Comparison of ENCODE assay signal across 15 cellular contexts in genomic region chr2:30459140-30459539, GRCh38. TPM values are rescaled to one million over a fixed set of nuclear protein-coding genes. Genes with fewer than 3 reads are reported as not detected.
A peak's percentile ranks its signal among the peaks of the same experiment; 100 is the strongest.
DNase-seq lines count a peak whose midpoint lies in the region; ATAC-seq and TF ChIP-seq lines count a peak whose summit lies in the region.
"Had no signal": no experiment of that assay in that cellular context is flagged by ENCODE, and none has a peak within 500 bp of the region (broad histone marks: within the 10 kb centered on the region; RNA-seq: fewer than 3 reads in every experiment).

No MANE protein-coding gene starts in this region.

- no peaks in the 10 kb centered on the region for H3F3A ChIP-seq in GM23338 (replicated peaks; ENCODE audit: low read depth)

- peaks cover 6% of the 10 kb centered on the region; the same call in 2 of the 3 replicates for H3K9me3 Mint-ChIP-seq in GM23338
- H3K9me3 Mint-ChIP-seq in activated T-helper 17 cell treated with anti-CD3 and anti-CD28 coated beads, Interleukin-2, amount 50 U/mL, for 72 hours = no peaks in the 10 kb centered on the region
- H3K9me3 Mint-ChIP-seq: CD4-positive, alpha-beta memory T cell had no signal

- H3K4me3 Mint-ChIP-seq in GM23338 = no peak overlapping the region
- H3K4me3 Mint-ChIP-seq in activated T-helper 17 cell treated with anti-CD3 and anti-CD28 coated beads, Interleukin-2, amount 50 U/mL, for 72 hours = no peak overlapping the region
- H3K4me3 Mint-ChIP-seq: CD4-positive, alpha-beta memory T cell had no signal

- no peak overlapping the region for H3K9ac ChIP-seq in skeletal muscle tissue (ENCODE audit: low read depth in 1 of 3, low read length in 3 of 3)
- H3K9ac ChIP-seq: BLaER1 had no signal

- H3K4me3 ChIP-seq in heart right ventricle (no peak overlapping the region), GM23338 (no peak overlapping the region), skeletal muscle tissue (ENCODE audit: low read length in 3 of 3) (no peak overlapping the region)
- H3K4me3 ChIP-seq: A549, BLaER1 had no signal

- WGBS in heart right ventricle, 2 donors = 59 to 60% methylated on average over 2 of the region's 2 CpGs

- H3K4me1 ChIP-seq in heart right ventricle (peaks cover 0 to 59% (median 12%) of the 10 kb centered on the region in 9 donors), GM23338 (ENCODE audit: insufficient read depth) (peaks cover 48% of the 10 kb centered on the region), skeletal muscle tissue (ENCODE audit: control insufficient read depth in 3 of 3, insufficient read depth in 3 of 3, low read length in 3 of 3) (peaks cover 0 to 6% (median 0%) of the 10 kb centered on the region in 3 donors)

- TF ChIP-seq CTCF in heart right ventricle (IDR thresholded peaks at IDR 0.05) (no peak), GM23338 (conservative IDR thresholded peaks at IDR 0.05; ENCODE audit: low read depth in 2 of 2) (no peak)

- H3K27me3 Mint-ChIP-seq in GM23338 (ENCODE audit: insufficient read depth, low read depth, poor library complexity) = no peaks in the 10 kb centered on the region
- no peaks in the 10 kb centered on the region for H3K27me3 Mint-ChIP-seq in activated T-helper 17 cell treated with anti-CD3 and anti-CD28 coated beads, Interleukin-2, amount 50 U/mL, for 72 hours
- H3K27me3 Mint-ChIP-seq: CD4-positive, alpha-beta memory T cell had no signal

- DNase-seq in heart right ventricle = no peak
- no peak for DNase-seq in Right ventricle myocardium inferior (ENCODE audit: missing footprints)
- DNase-seq in GM23338 (ENCODE audit: low spot score) = no peak
- no peak for DNase-seq in RKO (ENCODE audit: low spot score)
- DNase-seq: CD4-positive, alpha-beta memory T cell; HCEC 1CT; NCI-H1694 treated with DMSO at 0.1 percent for 48 hours; OCI-M1; SIG-M5 had no signal

- intact Hi-C loops in heart right ventricle (cut with DNase I) = loop anchor here in 1 of 10 donors (10.0 kb wide), 1 partner anchor 124 kb away; no protein-coding TSS in a partner anchor
- intact Hi-C loops in Right ventricle myocardium inferior (cut with DNase I) = loop anchor here (5.0 kb wide), 1 partner anchor 228 kb away; no protein-coding TSS in a partner anchor

- H3K4me2 ChIP-seq in GM23338 = peak overlapping the region; percentile 33; the same call in 1 of the 2 replicates
- H3K4me2 ChIP-seq: A549, BLaER1 had no signal

- H3K4me1 Mint-ChIP-seq in GM23338 = peaks cover 42% of the 10 kb centered on the region
- peaks cover 15% of the 10 kb centered on the region for H3K4me1 Mint-ChIP-seq in activated T-helper 17 cell treated with anti-CD3 and anti-CD28 coated beads, Interleukin-2, amount 50 U/mL, for 72 hours

- no peak overlapping the region for H3K27ac Mint-ChIP-seq in GM23338
- H3K27ac Mint-ChIP-seq in activated T-helper 17 cell treated with anti-CD3 and anti-CD28 coated beads, Interleukin-2, amount 50 U/mL, for 72 hours = peak overlapping the region; percentile 7

- ATAC-seq in heart right ventricle (peak in 4 of 8 donors; percentile 20 to 51 (median 42)), Right ventricle myocardium inferior (no peak), GM23338 (no peak), GM18517 (IDR thresholded peaks at IDR 0.05; ENCODE audit: unreplicated experiment) (no peak), HG02884 (IDR thresholded peaks at IDR 0.05; ENCODE audit: unreplicated experiment) (no peak)
- no peak for ATAC-seq in activated T-helper 17 cell treated with anti-CD3 and anti-CD28 coated beads, Interleukin-2, amount 50 U/mL, for 72 hours (replicated peaks)
- ATAC-seq: A549 had no signal

- H3K36me3 Mint-ChIP-seq in GM23338 (ENCODE audit: low read depth) = peaks cover 14% of the 10 kb centered on the region; the same call in 2 of the 3 replicates
- H3K36me3 Mint-ChIP-seq in activated T-helper 17 cell treated with anti-CD3 and anti-CD28 coated beads, Interleukin-2, amount 50 U/mL, for 72 hours (ENCODE audit: low read depth) = no peaks in the 10 kb centered on the region

- H3K36me3 ChIP-seq in heart right ventricle (no peaks in the 10 kb centered on the region), GM23338 (ENCODE audit: insufficient read depth) (no peaks in the 10 kb centered on the region), skeletal muscle tissue (ENCODE audit: control insufficient read depth in 3 of 3, insufficient read depth in 3 of 3, low read length in 3 of 3) (no peaks in the 10 kb centered on the region)

- H3K27me3 ChIP-seq in heart right ventricle (no peaks in the 10 kb centered on the region), GM23338 (ENCODE audit: insufficient read depth) (no peaks in the 10 kb centered on the region), skeletal muscle tissue (ENCODE audit: control insufficient read depth in 3 of 3, insufficient read depth in 3 of 3, low read length in 3 of 3) (no peaks in the 10 kb centered on the region)
- H3K27me3 ChIP-seq: BLaER1 had no signal

- H3K9me3 ChIP-seq in heart right ventricle (no peaks in the 10 kb centered on the region), skeletal muscle tissue (ENCODE audit: control insufficient read depth in 3 of 3, low read length in 3 of 3) (no peaks in the 10 kb centered on the region)
- H3K9me3 ChIP-seq: A549 had no signal

- peaks cover 4% of the 10 kb centered on the region for H4K20me1 ChIP-seq in GM23338 (replicated peaks; ENCODE audit: insufficient read depth)

- H3K27ac ChIP-seq in heart right ventricle (peak overlapping the region in 6 of 10 donors; percentile 24 to 68 (median 50)), GM23338 (ENCODE audit: low read depth) (no peak overlapping the region), skeletal muscle tissue (ENCODE audit: low read depth, low read length) (peak overlapping the region; percentile 10)
- H3K27ac ChIP-seq: A549, BLaER1 had no signal

- H2AFZ ChIP-seq in GM23338 = no peak overlapping the region

- H3K9me2 ChIP-seq in GM23338 (ENCODE audit: insufficient read depth) = no peaks in the 10 kb centered on the region

- H3K79me2 ChIP-seq in GM23338 (replicated peaks; ENCODE audit: insufficient read depth) = peaks cover 94% of the 10 kb centered on the region

TF ChIP-seq in GM23338, 12 proteins besides CTCF, POLR2A, EP300 and RAD21 (continues in another document):
- TF ChIP-seq ZNF331 (CRISPR knock-in tag; IDR thresholded peaks at IDR 0.05; ENCODE audit: low read depth) (no peak), ETS1 (IDR thresholded peaks at IDR 0.05) (no peak), EZH2phosphoT487 (IDR thresholded peaks at IDR 0.05; ENCODE audit: unreplicated experiment) (no peak), STAT1 (IDR thresholded peaks at IDR 0.05; ENCODE audit: unreplicated experiment) (no peak), JUNB (IDR thresholded peaks at IDR 0.05; ENCODE audit: unreplicated experiment) (no peak), POLR2AphosphoS5 (IDR thresholded peaks at IDR 0.05; ENCODE audit: low read depth) (no peak), NANOG (IDR thresholded peaks at IDR 0.05; ENCODE audit: borderline replicate concordance) (no peak)

RNA-seq across cellular contexts. Expression of gene LCLAT1, which starts 12.1 kb away (rescaled TPM):
- total RNA-seq in heart right ventricle (10 to 100 TPM; 26.6 to 56.4 (median 44.9) TPM), Right ventricle myocardium inferior (30.9 TPM), skeletal muscle tissue (18.8 TPM)
- polyA plus RNA-seq in heart right ventricle (1 to 10 TPM; 8.0 to 8.5 TPM), GM23338 (2016; fragmentation: Nextera tagmentation; extraction: Ambion mirVana) (11.2 and 11.5 TPM in 2 replicates)
- 30.1 and 36.8 TPM in 2 replicates for total RNA-seq in GM23338 (2014; rRNA removed; shearing (Covaris generic))
- 10 to 100 TPM; 14.5 to 18.0 TPM for total RNA-seq in activated T-helper 17 cell treated with anti-CD3 and anti-CD28 coated beads, Interleukin-2, amount 50 U/mL, for 72 hours
